In genomic region chr5:42784132-42784531, GRCh38 we compare ENCODE assay signal across 20 cellular contexts. TPM values are rescaled to one million over a fixed set of nuclear protein-coding genes. Genes with fewer than 3 reads are reported as not detected.
"Had no signal": no experiment of that assay in that cellular context is flagged by ENCODE, and none has a peak within 500 bp of the region (broad histone marks: within the 10 kb centered on the region; RNA-seq: fewer than 3 reads in every experiment).

No MANE protein-coding gene starts in this region.

- H3K4me3 ChIP-seq: coronary artery, gastroesophageal sphincter, hepatocyte, psoas muscle, skin epidermis, testis, tibial nerve, upper lobe of right lung had no signal

- H3K27ac Mint-ChIP-seq: endodermal cell; naive thymus-derived CD4-positive, alpha-beta T cell; stimulated activated naive B cell treated with anti-CD40 and anti-IgM and Interleukin-4, amounts not matched to agents 10 μg/mL and 1 μg/mL and 100 μg/mL, for 72 hours; stimulated activated naive CD8-positive, alpha-beta T cell treated with anti-CD3 and anti-CD28 coated beads, Interleukin-15, amount 100 ng/mL, for 72 hours had no signal

- ATAC-seq: gastroesophageal sphincter; naive thymus-derived CD4-positive, alpha-beta T cell; psoas muscle; sciatic nerve; stimulated activated naive B cell treated with anti-CD40 and anti-IgM and Interleukin-4, amounts not matched to agents 10 μg/mL and 1 μg/mL and 100 μg/mL, for 72 hours; stimulated activated naive CD8-positive, alpha-beta T cell treated with anti-CD3 and anti-CD28 coated beads, Interleukin-15, amount 100 ng/mL, for 72 hours; upper lobe of right lung had no signal

- H3K4me2 ChIP-seq: hepatocyte had no signal

- H3K27me3 ChIP-seq: gastroesophageal sphincter, hepatocyte, neutrophil, testis, tibial nerve, upper lobe of right lung had no signal

- H3K4me1 ChIP-seq: gastroesophageal sphincter, psoas muscle, testis, tibial nerve, upper lobe of right lung had no signal

- H3K27me3 Mint-ChIP-seq: stimulated activated naive CD8-positive, alpha-beta T cell treated with anti-CD3 and anti-CD28 coated beads, Interleukin-15, amount 100 ng/mL, for 72 hours had no signal

- H3K27ac ChIP-seq: coronary artery, gastroesophageal sphincter, hepatocyte, neutrophil, psoas muscle, skin epidermis, testis, tibial nerve, upper lobe of right lung had no signal

- H3K4me3 Mint-ChIP-seq: endodermal cell; naive thymus-derived CD4-positive, alpha-beta T cell; stimulated activated naive B cell treated with anti-CD40 and anti-IgM and Interleukin-4, amounts not matched to agents 10 μg/mL and 1 μg/mL and 100 μg/mL, for 72 hours; stimulated activated naive CD8-positive, alpha-beta T cell treated with anti-CD3 and anti-CD28 coated beads, Interleukin-15, amount 100 ng/mL, for 72 hours had no signal

- H2AFZ ChIP-seq: hepatocyte had no signal

- H3K9me3 ChIP-seq: testis had no signal

- H3K4me1 Mint-ChIP-seq: endodermal cell; stimulated activated naive B cell treated with anti-CD40 and anti-IgM and Interleukin-4, amounts not matched to agents 10 μg/mL and 1 μg/mL and 100 μg/mL, for 72 hours had no signal

- H3K36me3 ChIP-seq: gastroesophageal sphincter, neutrophil, upper lobe of right lung had no signal

- H3K79me2 ChIP-seq: hepatocyte had no signal

- DNase-seq: effector CD4-positive, alpha-beta T cell; endodermal cell; erythroblast; kidney glomerular epithelial cell; naive thymus-derived CD4-positive, alpha-beta T cell; psoas muscle; retina; stimulated activated CD4-positive, alpha-beta T cell treated with anti-CD3 and anti-CD28 coated beads, Interleukin-2, amount 100 ng/mL, for 24 hours; stimulated activated CD4-positive, alpha-beta T cell treated with anti-CD3 and anti-CD28 coated beads, Interleukin-4, amount 100 ng/mL, for 4 hours; stimulated activated naive B cell treated with anti-CD40 and anti-IgM and Interleukin-4, amounts not matched to agents 10 μg/mL and 1 μg/mL and 100 μg/mL, for 72 hours; stimulated activated naive CD8-positive, alpha-beta T cell treated with anti-CD3 and anti-CD28 coated beads, Interleukin-15, amount 100 ng/mL, for 72 hours; testis; upper lobe of right lung had no signal

RNA-seq across cellular contexts. Expression of gene SELENOP, which starts 27.6 kb away (rescaled TPM):
- polyA plus RNA-seq: naive thymus-derived CD4-positive, alpha-beta T cell had no signal
